Comparison of ENCODE assay signal across 2 cellular contexts in genomic region chr7:55212838-55213237, GRCh38.
TF ChIP-seq lines count a peak whose summit lies in the region.

No MANE protein-coding gene starts in this region.

TF ChIP-seq in IMR-90, 13 proteins besides CTCF, POLR2A, EP300 and RAD21:
- TF ChIP-seq RFX5 (IDR thresholded peaks at IDR 0.05; ENCODE audit: low read depth, low read length) (no peak), CEBPB (IDR thresholded peaks at IDR 0.05; ENCODE audit: low read depth, low read length) (no peak), RCOR1 (IDR thresholded peaks at IDR 0.05; ENCODE audit: insufficient replicate concordance, low read length) (no peak), BHLHE40 (IDR thresholded peaks at IDR 0.05; ENCODE audit: low read depth, low read length) (no peak), FOS (IDR thresholded peaks at IDR 0.05; ENCODE audit: low read depth, low read length) (no peak), MAZ (IDR thresholded peaks at IDR 0.05; ENCODE audit: borderline replicate concordance, low read depth, low read length) (no peak)
- TF ChIP-seq, protein P1, sequence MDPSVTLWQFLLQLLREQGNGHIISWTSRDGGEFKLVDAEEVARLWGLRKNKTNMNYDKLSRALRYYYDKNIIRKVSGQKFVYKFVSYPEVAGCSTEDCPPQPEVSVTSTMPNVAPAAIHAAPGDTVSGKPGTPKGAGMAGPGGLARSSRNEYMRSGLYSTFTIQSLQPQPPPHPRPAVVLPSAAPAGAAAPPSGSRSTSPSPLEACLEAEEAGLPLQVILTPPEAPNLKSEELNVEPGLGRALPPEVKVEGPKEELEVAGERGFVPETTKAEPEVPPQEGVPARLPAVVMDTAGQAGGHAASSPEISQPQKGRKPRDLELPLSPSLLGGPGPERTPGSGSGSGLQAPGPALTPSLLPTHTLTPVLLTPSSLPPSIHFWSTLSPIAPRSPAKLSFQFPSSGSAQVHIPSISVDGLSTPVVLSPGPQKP (IDR thresholded peaks at IDR 0.05; ENCODE audit: borderline replicate concordance, low read depth, low read length) = no peak
TF ChIP-seq in IMR-90: peak in this region for 0.

TF ChIP-seq in endothelial cell of umbilical vein, 7 proteins besides CTCF, POLR2A, EP300 and RAD21:
- TF ChIP-seq EZH2 (IDR thresholded peaks at IDR 0.05; ENCODE audit: borderline replicate concordance, low read depth, low read length, severe bottlenecking) (no peak), JUN (IDR thresholded peaks at IDR 0.05; ENCODE audit: borderline replicate concordance, insufficient read depth, insufficient read length, low read depth) (no peak), GATA2 (IDR thresholded peaks at IDR 0.05; ENCODE audit: insufficient read depth, insufficient read length, low read depth, low read length) (no peak), POLR2AphosphoS5 (IDR thresholded peaks at IDR 0.05; ENCODE audit: insufficient read depth, low read depth, low read length) (no peak), MAX (IDR thresholded peaks at IDR 0.05; ENCODE audit: insufficient read depth, insufficient read length) (no peak), FOS (IDR thresholded peaks at IDR 0.05; ENCODE audit: borderline replicate concordance, insufficient read depth, low read length) (no peak), MYC (IDR thresholded peaks at IDR 0.05; ENCODE audit: low read depth, low read length) (no peak)
